28 cellular contexts compared by ENCODE assay signal in genomic region chr5:127684722-127685467, GRCh38. TPM values are rescaled to one million over a fixed set of nuclear protein-coding genes. Genes with fewer than 3 reads are reported as not detected.
"Had no signal": no experiment of that assay in that cellular context is flagged by ENCODE, and none has a peak within 500 bp of the region (broad histone marks: within the 10 kb centered on the region; RNA-seq: fewer than 3 reads in every experiment).

No MANE protein-coding gene starts in this region.

- H3K27ac ChIP-seq: spleen, thoracic aorta had no signal

- H3K27me3 Mint-ChIP-seq: naive B cell, T-helper 17 cell, type B pancreatic cell had no signal

- H3K27ac Mint-ChIP-seq: activated B cell treated with CpG ODN at 0.5 μM for 24 hours; activated CD4-positive, alpha-beta T cell treated with anti-CD3 and anti-CD28 coated beads for 36 hours; activated naive CD8-positive, alpha-beta T cell treated with anti-CD3 and anti-CD28 coated beads for 36 hours; naive B cell; T-helper 17 cell; type B pancreatic cell had no signal

- H3K9me3 Mint-ChIP-seq: activated B cell treated with CpG ODN at 0.5 μM for 24 hours; activated naive CD8-positive, alpha-beta T cell treated with anti-CD3 and anti-CD28 coated beads for 36 hours; naive B cell; neural crest cell had no signal

- H3K27me3 ChIP-seq: heart right ventricle, spleen had no signal

- H3K36me3 ChIP-seq: heart right ventricle, spleen, thoracic aorta had no signal

- H3K4me1 Mint-ChIP-seq: activated B cell treated with CpG ODN at 0.5 μM for 24 hours; activated CD4-positive, alpha-beta T cell treated with anti-CD3 and anti-CD28 coated beads for 36 hours; activated naive CD8-positive, alpha-beta T cell treated with anti-CD3 and anti-CD28 coated beads for 36 hours; naive B cell; neural crest cell; T-helper 17 cell had no signal

- H3K4me3 ChIP-seq: heart right ventricle, spleen, thoracic aorta had no signal

- H3K36me3 Mint-ChIP-seq: activated naive CD8-positive, alpha-beta T cell treated with anti-CD3 and anti-CD28 coated beads for 36 hours; naive B cell; type B pancreatic cell had no signal

- H3K4me3 Mint-ChIP-seq: activated B cell treated with CpG ODN at 0.5 μM for 24 hours; activated CD4-positive, alpha-beta T cell treated with anti-CD3 and anti-CD28 coated beads for 36 hours; activated naive CD8-positive, alpha-beta T cell treated with anti-CD3 and anti-CD28 coated beads for 36 hours; naive B cell; neural crest cell; T-helper 17 cell; type B pancreatic cell had no signal

- H3K9me3 ChIP-seq: heart right ventricle, spleen, thoracic aorta had no signal

- DNase-seq: activated B cell treated with CpG ODN at 0.5 μM for 24 hours; activated CD4-positive, alpha-beta T cell treated with anti-CD3 and anti-CD28 coated beads for 36 hours; activated CD4-positive, alpha-beta T cell treated with anti-CD3 and anti-CD28 coated beads, Interleukin-2, amount 50 U/mL, for 48 hours; activated naive CD4-positive, alpha-beta T cell treated with Interleukin-2 at 50 U/mL for 16 hours; activated naive CD8-positive, alpha-beta T cell treated with anti-CD3 and anti-CD28 coated beads for 36 hours; activated T-cell treated with anti-CD3 and anti-CD28 coated beads, Interleukin-2, amount 50 U/mL, for 48 hours; amniotic stem cell; heart right ventricle; islet precursor cell; left cardiac atrium; mesenchymal stem cell; naive B cell; occipital lobe; posterior cingulate gyrus; retina; spleen; stimulated activated CD4-positive, alpha-beta T cell treated with anti-CD3 and anti-CD28 coated beads, Interleukin-4, amount 100 ng/mL, for 1 hour; stimulated activated naive CD4-positive, alpha-beta T cell; T-helper 17 cell had no signal

- H3K4me1 ChIP-seq: spleen had no signal

- ATAC-seq: activated CD4-positive, alpha-beta T cell treated with anti-CD3 and anti-CD28 coated beads for 36 hours; heart right ventricle; left cardiac atrium; T-helper 17 cell had no signal

RNA-seq across cellular contexts. Expression of gene CCDC192, which starts 18.3 kb away (rescaled TPM):
- total RNA-seq: activated B cell treated with CpG ODN at 0.5 μM for 24 hours; activated CD4-positive, alpha-beta T cell treated with anti-CD3 and anti-CD28 coated beads for 36 hours; activated CD8-positive, alpha-beta memory T cell treated with anti-CD3 and anti-CD28 coated beads for 36 hours; activated naive CD8-positive, alpha-beta T cell treated with anti-CD3 and anti-CD28 coated beads for 36 hours; cerebellum; epithelial cell of proximal tubule; fibroblast of villous mesenchyme; left cardiac atrium; lower leg skin; mononuclear cell; occipital lobe; spleen; thoracic aorta had no signal
- polyA plus RNA-seq: spleen had no signal

RNA-seq across cellular contexts. Expression of gene CTXN3, which starts 36.0 kb away (rescaled TPM):
- total RNA-seq: activated B cell treated with CpG ODN at 0.5 μM for 24 hours; activated CD4-positive, alpha-beta T cell treated with anti-CD3 and anti-CD28 coated beads for 36 hours; activated CD8-positive, alpha-beta memory T cell treated with anti-CD3 and anti-CD28 coated beads for 36 hours; activated naive CD8-positive, alpha-beta T cell treated with anti-CD3 and anti-CD28 coated beads for 36 hours; epithelial cell of proximal tubule; fibroblast of villous mesenchyme; heart right ventricle; left cardiac atrium; lower leg skin; mononuclear cell; neural crest cell; spleen; T-helper 17 cell; thoracic aorta had no signal
- polyA plus RNA-seq: heart right ventricle, spleen had no signal
